2 cellular contexts compared by ENCODE assay signal in the genomic region with DNA sequence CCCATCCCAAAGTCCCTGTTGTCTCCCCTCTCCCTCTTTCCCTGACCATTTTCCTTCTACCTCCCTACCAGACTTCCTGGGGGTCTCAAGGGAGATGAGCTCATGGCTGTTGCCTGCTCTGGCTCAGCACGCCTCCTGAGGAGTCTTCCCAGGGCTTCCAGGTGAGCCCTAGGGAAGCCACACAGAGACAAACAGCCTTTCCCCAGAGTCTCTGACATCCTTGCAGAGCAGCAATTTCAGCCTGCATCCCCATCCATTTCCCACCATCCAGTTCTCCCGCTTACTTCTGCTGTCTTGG.
TF ChIP-seq lines count a peak whose summit lies in the region.

No MANE protein-coding gene starts in this region.

TF ChIP-seq in HEK293, 187 proteins besides CTCF, POLR2A, EP300 and RAD21:
- no peak for TF ChIP-seq ZNF169 (tag by site-specific recombination; IDR thresholded peaks at IDR 0.05)
- peak; percentile 37; the same call in 1 of the 2 replicates for TF ChIP-seq ZIC2 (tag by site-specific recombination; IDR thresholded peaks at IDR 0.05)
- peak; percentile 81 for TF ChIP-seq GLIS1 (tag by site-specific recombination; IDR thresholded peaks at IDR 0.05)
TF ChIP-seq in HEK293: peak in this region for 2.

TF ChIP-seq in H1, 55 proteins besides CTCF, POLR2A, EP300 and RAD21:
- no peak for TF ChIP-seq SRF (IDR thresholded peaks at IDR 0.05; ENCODE audit: low read depth, low read length)
- TF ChIP-seq, protein P1, sequence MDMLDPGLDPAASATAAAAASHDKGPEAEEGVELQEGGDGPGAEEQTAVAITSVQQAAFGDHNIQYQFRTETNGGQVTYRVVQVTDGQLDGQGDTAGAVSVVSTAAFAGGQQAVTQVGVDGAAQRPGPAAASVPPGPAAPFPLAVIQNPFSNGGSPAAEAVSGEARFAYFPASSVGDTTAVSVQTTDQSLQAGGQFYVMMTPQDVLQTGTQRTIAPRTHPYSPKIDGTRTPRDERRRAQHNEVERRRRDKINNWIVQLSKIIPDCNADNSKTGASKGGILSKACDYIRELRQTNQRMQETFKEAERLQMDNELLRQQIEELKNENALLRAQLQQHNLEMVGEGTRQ (IDR thresholded peaks at IDR 0.05; ENCODE audit: low read length) = no peak
